ENCODE assay signal across 16 cellular contexts in genomic region chr6:43968110-43968965, GRCh38.
DNase-seq lines count a peak whose midpoint lies in the region; ATAC-seq and TF ChIP-seq lines count a peak whose summit lies in the region.
"Had no signal": no experiment of that assay in that cellular context is flagged by ENCODE, and none has a peak within 500 bp of the region (broad histone marks: within the 10 kb centered on the region; RNA-seq: fewer than 3 reads in every experiment).

No MANE protein-coding gene starts in this region.

- no peak overlapping the region for H2BK120ac ChIP-seq in neuronal stem cell (ENCODE audit: low read depth, low read length)

- H3K18ac ChIP-seq in neuronal stem cell (ENCODE audit: low read length) = no peak overlapping the region

- H3K9ac ChIP-seq in neuronal stem cell (ENCODE audit: low read depth, low read length, poor library complexity) = peak overlapping the region; percentile 7

- H3K4ac ChIP-seq in neuronal stem cell (ENCODE audit: low read length) = no peak overlapping the region

- H3K27ac ChIP-seq in RWPE2 (ENCODE audit: poor library complexity, severe bottlenecking) = no peak overlapping the region
- no peak overlapping the region for H3K27ac ChIP-seq in neuronal stem cell (replicated peaks; ENCODE audit: low read length)
- H3K27ac ChIP-seq: SJSA1 had no signal

- no peak overlapping the region for H2AK5ac ChIP-seq in neuronal stem cell (ENCODE audit: low read depth, low read length)

- H3K14ac ChIP-seq in neuronal stem cell (ENCODE audit: low read length) = no peak overlapping the region

- no peak overlapping the region for H3K23ac ChIP-seq in neuronal stem cell (ENCODE audit: low read depth, low read length, poor library complexity)

- no peak overlapping the region for H2BK12ac ChIP-seq in neuronal stem cell (ENCODE audit: low read length)

- no peak overlapping the region for H2BK5ac ChIP-seq in neuronal stem cell (ENCODE audit: low read length)

- no CpG with 5 or more reads among the region's 12 CpGs for WGBS in neuronal stem cell (ENCODE audit: extremely low coverage in 2 of 2, insufficient read length in 2 of 2, insufficient replicate concordance in 1 of 2), 2 donors

- ATAC-seq in RWPE2 (ENCODE audit: low read depth) (no peak), HG02973 (IDR thresholded peaks at IDR 0.05; ENCODE audit: unreplicated experiment) (no peak)

- TF ChIP-seq CTCF in RWPE2 (IDR thresholded peaks at IDR 0.05; ENCODE audit: poor library complexity, severe bottlenecking) = no peak

- H4K8ac ChIP-seq in neuronal stem cell (ENCODE audit: low read depth, low read length) = no peak overlapping the region

- no peak overlapping the region for H4K91ac ChIP-seq in neuronal stem cell (ENCODE audit: low read depth, low read length, poor library complexity)

- H3K4me3 ChIP-seq in RWPE2 (ENCODE audit: severe bottlenecking) = no peak overlapping the region
- no peak overlapping the region for H3K4me3 ChIP-seq in neuronal stem cell (ENCODE audit: low read length in 2 of 2)
- H3K4me3 ChIP-seq: SJSA1 had no signal

- no peak overlapping the region for H2BK15ac ChIP-seq in neuronal stem cell (ENCODE audit: low read length)

- no peaks in the 10 kb centered on the region for H3K27me3 ChIP-seq in RWPE2 (ENCODE audit: insufficient read depth, poor library complexity, severe bottlenecking)
- peaks cover 0 to 4% (median 0%) of the 10 kb centered on the region in 3 experiments for H3K27me3 ChIP-seq in neuronal stem cell (ENCODE audit: control insufficient read depth in 3 of 3, insufficient read depth in 3 of 3, low read depth in 1 of 3, low read length in 3 of 3)
- H3K27me3 ChIP-seq: SJSA1 had no signal

- peak overlapping the region; percentile 46 for H2AFZ ChIP-seq in neuronal stem cell (ENCODE audit: low read length)

- no peaks in the 10 kb centered on the region for H3K79me1 ChIP-seq in neuronal stem cell (ENCODE audit: low read depth, low read length)

- H3K4me1 ChIP-seq in RWPE2 (ENCODE audit: insufficient read depth, poor library complexity, severe bottlenecking) (peaks cover 21% of the 10 kb centered on the region), neuronal stem cell (ENCODE audit: control insufficient read depth in 2 of 2, insufficient read depth in 1 of 2, low read depth in 1 of 2, low read length in 2 of 2) (peaks cover 12 to 22% of the 10 kb centered on the region in 2 donors)
- H3K4me1 ChIP-seq: SJSA1 had no signal

- H3K9me3 ChIP-seq in RWPE2 (ENCODE audit: severe bottlenecking) = no peaks in the 10 kb centered on the region
- no peaks in the 10 kb centered on the region for H3K9me3 ChIP-seq in neuronal stem cell (replicated peaks in 1 of 2; ENCODE audit: control insufficient read depth in 2 of 2, insufficient read depth in 1 of 2, low read depth in 1 of 2, low read length in 2 of 2)
- H3K9me3 ChIP-seq: SJSA1 had no signal

- peak overlapping the region; percentile 27 for H3K4me2 ChIP-seq in neuronal stem cell (ENCODE audit: insufficient read depth, low read length, poor library complexity, severe bottlenecking)

- DNase-seq in ELF-1 (ENCODE audit: low read depth, low spot score) = peak; percentile 60
- DNase-seq in RWPE2 (ENCODE audit: low spot score) = peak; percentile 44
- DNase-seq in ecto neural progenitor cell (ENCODE audit: low spot score) = peak; percentile 69
- peak; percentile 36 for DNase-seq in neuronal stem cell (ENCODE audit: low spot score)
- DNase-seq in NCI-H446 (lab: John Stamatoyannopoulos, UW) = no peak
- DNase-seq in NCI-H187 (lab: John Stamatoyannopoulos, UW) = no peak
- no peak for DNase-seq in T-helper 9 cell
- DNase-seq: ACHN; CD4-positive, alpha-beta T cell; MV-4-11; NCI-H1417 treated with DMSO at 0.1 percent for 48 hours; NCI-H2029 treated with DMSO at 0.1 percent for 48 hours; NCI-H526; RPMI8226 had no signal

- H3K36me3 ChIP-seq in RWPE2 (ENCODE audit: low read depth) (no peaks in the 10 kb centered on the region), neuronal stem cell (replicated peaks in 1 of 2; ENCODE audit: control insufficient read depth in 2 of 2, insufficient read depth in 2 of 2, low read length in 2 of 2) (no peaks in the 10 kb centered on the region)
- H3K36me3 ChIP-seq: SJSA1 had no signal

Comparison
In these comparisons a context has a peak if more than half of its experiments do, and no peak if none do; other contexts are left out.
1. DNase-seq: peak in ELF-1 (single experiment), RWPE2 (single experiment), ecto neural progenitor cell (single experiment) and neuronal stem cell (single experiment); none in NCI-H446 (0 of 2), NCI-H187 (0 of 2) and T-helper 9 cell (single experiment).